8 cellular contexts compared by ENCODE assay signal in genomic region chr13:100573121-100573520, GRCh38. TPM values are rescaled to one million over a fixed set of nuclear protein-coding genes. Genes with fewer than 3 reads are reported as not detected.
DNase-seq lines count a peak whose midpoint lies in the region; ATAC-seq, FAIRE-seq and TF ChIP-seq lines count a peak whose summit lies in the region.

No MANE protein-coding gene starts in this region.

- no peaks in the 10 kb centered on the region for H3K9me2 ChIP-seq in GM23248 (ENCODE audit: insufficient read depth)

- FAIRE-seq in G401.6 (lab: Jason Lieb, UNC) = peak; percentile 85

- no peaks in the 10 kb centered on the region for H3K9me3 ChIP-seq in GM23248 (ENCODE audit: low read depth)
- H3K9me3 ChIP-seq in aorta (ENCODE audit: control insufficient read depth, low read length) = no peaks in the 10 kb centered on the region

- H3K27me3 Mint-ChIP-seq in activated T-helper 17 cell treated with anti-CD3 and anti-CD28 coated beads, Interleukin-2, amount 50 U/mL, for 72 hours = no peaks in the 10 kb centered on the region

- WGBS in GM23248 (ENCODE audit: low coverage in 1 of 2, low lambda C conversion rate in 2 of 2, missing lambda C conversion rate in 2 of 2), 2 experiments = 42 to 48% methylated on average over 2 of the region's 2 CpGs
- 52 to 54% methylated on average over 2 of the region's 2 CpGs for WGBS in aorta, 2 donors

- peak; percentile 92 for ATAC-seq in activated T-helper 17 cell treated with anti-CD3 and anti-CD28 coated beads, Interleukin-2, amount 50 U/mL, for 72 hours (replicated peaks)
- no peak for ATAC-seq in aorta (ENCODE audit: low FRiP score)

- H3K9ac ChIP-seq in GM23248 = no peak overlapping the region

- no peak overlapping the region for H2AFZ ChIP-seq in GM23248

- H3K4me1 Mint-ChIP-seq in activated T-helper 17 cell treated with anti-CD3 and anti-CD28 coated beads, Interleukin-2, amount 50 U/mL, for 72 hours = peaks cover 4% of the 10 kb centered on the region

- in situ Hi-C loops in GM23248 (cut with MboI) = no loop called here

- DNase-seq in GM23248 = peak; percentile 84
- peak; percentile 71 for DNase-seq in LHCN-M2 (ENCODE audit: low read depth)
- peak; percentile 52 for DNase-seq in RWPE1 (ENCODE audit: low spot score)
- peak; percentile 55 for DNase-seq in germinal center (ENCODE audit: low spot score)
- peak; percentile 91 for DNase-seq in pons (ENCODE audit: low spot score)
- DNase-seq in aorta = peak; percentile 72 to 76

- H3K27ac ChIP-seq in GM23248 = no peak overlapping the region
- H3K27ac ChIP-seq in RWPE1 = no peak overlapping the region
- no peak overlapping the region for H3K27ac ChIP-seq in aorta (ENCODE audit: low read depth in 1 of 2, low read length in 2 of 2)

- H3K9me3 Mint-ChIP-seq in activated T-helper 17 cell treated with anti-CD3 and anti-CD28 coated beads, Interleukin-2, amount 50 U/mL, for 72 hours = no peaks in the 10 kb centered on the region

- H3K36me3 ChIP-seq in GM23248 (ENCODE audit: low read depth) (no peaks in the 10 kb centered on the region), aorta (ENCODE audit: control insufficient read depth in 1 of 2, insufficient read depth in 2 of 2, low read length in 1 of 2) (no peaks in the 10 kb centered on the region)

- CTCF ChIA-PET in RWPE1 (lab: Yijun Ruan, JAX) = interaction anchor here (0.5 to 1.5 kb wide), 6 partner anchors 13 to 1821 kb away, joined by 3 to 5 read pairs (median 3); no protein-coding TSS in a partner anchor

- H3K27me3 ChIP-seq in GM23248 (replicated peaks; ENCODE audit: insufficient read depth) (no peaks in the 10 kb centered on the region), aorta (ENCODE audit: control insufficient read depth in 1 of 2, insufficient read depth in 2 of 2, low read length in 1 of 2) (no peaks in the 10 kb centered on the region)

- peak; percentile 67 for TF ChIP-seq CTCF in RWPE1 (conservative IDR thresholded peaks at IDR 0.05; ENCODE audit: low read depth)

- no peaks in the 10 kb centered on the region for H3K79me2 ChIP-seq in GM23248 (ENCODE audit: insufficient read depth)

- POLR2A ChIA-PET in RWPE1 (lab: Yijun Ruan, JAX; ENCODE audit: low non-redundant PET) = no interaction called here

- H4K20me1 ChIP-seq in GM23248 (ENCODE audit: insufficient read depth) = no peaks in the 10 kb centered on the region

- H3K36me3 Mint-ChIP-seq in activated T-helper 17 cell treated with anti-CD3 and anti-CD28 coated beads, Interleukin-2, amount 50 U/mL, for 72 hours (ENCODE audit: low read depth) = no peaks in the 10 kb centered on the region

- H3K4me1 ChIP-seq in GM23248 (ENCODE audit: insufficient read depth) = no peaks in the 10 kb centered on the region
- H3K4me1 ChIP-seq in aorta (ENCODE audit: control insufficient read depth in 1 of 2, insufficient read depth in 2 of 2, low read length in 2 of 2) = no peaks in the 10 kb centered on the region

- H3K4me2 ChIP-seq in GM23248 (ENCODE audit: unreplicated experiment) = no peak overlapping the region

- H3K4me3 ChIP-seq in GM23248 = no peak overlapping the region
- H3K4me3 ChIP-seq in aorta (ENCODE audit: low read length in 2 of 2) = no peak overlapping the region

- intact Hi-C loops in aorta (cut with DNase I) = no loop called here

- H3K27ac Mint-ChIP-seq in activated T-helper 17 cell treated with anti-CD3 and anti-CD28 coated beads, Interleukin-2, amount 50 U/mL, for 72 hours = peak overlapping the region; percentile 39

- H3F3A ChIP-seq in GM23248 (ENCODE audit: insufficient read depth) = no peaks in the 10 kb centered on the region

- H3K4me3 Mint-ChIP-seq in activated T-helper 17 cell treated with anti-CD3 and anti-CD28 coated beads, Interleukin-2, amount 50 U/mL, for 72 hours = no peak overlapping the region

RNA-seq across cellular contexts. Expression of gene GGACT, which starts 15.5 kb away (rescaled TPM):
- 1.6 and 2.8 TPM in 2 replicates for total RNA-seq in GM23248 (2014; rRNA removed; shearing (Covaris generic))
- polyA plus RNA-seq in GM23248 (2016; fragmentation: Nextera tagmentation; extraction: Ambion mirVana) (5.7 and 8.5 TPM in 2 replicates), aorta (1 to 10 TPM in 1 of 2 donors, under 1 TPM in 1; 0.75 to 1.2 TPM)
- total RNA-seq in LHCN-M2 (2014; rRNA removed) (0.77 and 1.8 TPM in 2 replicates), aorta (1 to 10 TPM; 4.4 to 5.3 TPM)
- polyA plus RNA-seq in LHCN-M2 (2012) = 2.0 TPM
- 1 to 10 TPM; 1.2 to 1.7 TPM for total RNA-seq in activated T-helper 17 cell treated with anti-CD3 and anti-CD28 coated beads, Interleukin-2, amount 50 U/mL, for 72 hours
